9 cellular contexts compared by ENCODE assay signal in the genomic region with DNA sequence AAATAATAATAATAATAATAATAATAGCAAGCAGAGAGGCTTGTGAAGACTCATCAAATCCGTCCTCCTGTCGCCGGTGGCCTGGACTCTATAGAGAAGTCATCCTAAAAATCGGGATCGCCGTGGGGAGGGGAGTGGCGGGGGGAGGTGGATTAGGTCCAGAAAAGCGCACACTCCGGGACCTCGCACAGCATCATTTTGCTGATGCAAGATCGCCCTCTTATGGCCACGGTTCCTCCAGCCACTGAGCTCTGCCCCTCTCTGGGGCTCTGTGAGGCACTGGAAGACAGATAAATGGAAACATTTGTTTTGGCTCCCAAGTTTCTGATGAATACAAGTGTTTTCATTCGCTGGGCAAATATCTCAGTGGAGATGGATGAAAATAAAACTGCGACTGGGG.
DNase-seq lines count a peak whose midpoint lies in the region; ATAC-seq, FAIRE-seq and TF ChIP-seq lines count a peak whose summit lies in the region.
"Had no signal": no experiment of that assay in that cellular context is flagged by ENCODE, and none has a peak within 500 bp of the region (broad histone marks: within the 10 kb centered on the region; RNA-seq: fewer than 3 reads in every experiment).

No MANE protein-coding gene starts in this region.

- BruUV-seq in Caco-2 (replicated peaks; lab: Mats Ljungman, UMichigan): no TSS peak

- no peaks in the 10 kb centered on the region for H3K36me3 ChIP-seq in Caco-2 (ENCODE audit: control insufficient read depth, insufficient read depth, low read length)
- H3K36me3 ChIP-seq in HEK293 (ENCODE audit: control insufficient read depth in 2 of 2, insufficient read depth in 1 of 2, low read length in 2 of 2): no peaks in the 10 kb centered on the region
- H3K36me3 ChIP-seq in H1 (ENCODE audit: control insufficient read depth in 2 of 4, insufficient read depth in 4 of 4, low read length in 3 of 4): no peaks in the 10 kb centered on the region
- no peaks in the 10 kb centered on the region for H3K36me3 ChIP-seq in mucosa of descending colon (ENCODE audit: low read depth)
- H3K36me3 ChIP-seq in CD8-positive, alpha-beta memory T cell (ENCODE audit: insufficient read depth, low read length): no peaks in the 10 kb centered on the region

- H3K27ac ChIP-seq in HEK293 (ENCODE audit: extremely low read depth, low read depth, low read length) (no peak overlapping the region), H1 (ENCODE audit: low read depth, low read length) (no peak overlapping the region)
- no peak overlapping the region for H3K27ac ChIP-seq in CD8-positive, alpha-beta memory T cell (ENCODE audit: low read depth, low read length)
- H3K27ac ChIP-seq: SK-N-MC had no signal

- H3K4me1 Mint-ChIP-seq in Caco-2 (ENCODE audit: low read depth, unreplicated experiment): no peaks in the 10 kb centered on the region
- no peaks in the 10 kb centered on the region for H3K4me1 Mint-ChIP-seq in CD8-positive, alpha-beta memory T cell

- H2BK120ac ChIP-seq in H1 (replicated peaks; ENCODE audit: low read depth, low read length): no peak overlapping the region

- H3K27me3 ChIP-seq in Caco-2 (replicated peaks; ENCODE audit: control insufficient read depth, insufficient read depth, low read length): no peaks in the 10 kb centered on the region
- H3K27me3 ChIP-seq in H1 (replicated peaks in 1 of 4; ENCODE audit: control insufficient read depth in 3 of 4, extremely low read depth in 1 of 4, insufficient read depth in 3 of 4, low read length in 3 of 4): no peaks in the 10 kb centered on the region
- H3K27me3 ChIP-seq in CD8-positive, alpha-beta memory T cell (ENCODE audit: insufficient read depth, low read length, poor library complexity, severe bottlenecking): peaks cover 3% of the 10 kb centered on the region

- no peak overlapping the region for H2BK20ac ChIP-seq in H1 (ENCODE audit: low read length)

- H3K27me3 Mint-ChIP-seq in Caco-2 (ENCODE audit: insufficient read depth, unreplicated experiment): peaks cover 14% of the 10 kb centered on the region
- peaks cover 22 to 65% of the 10 kb centered on the region in 2 donors for H3K27me3 Mint-ChIP-seq in CD8-positive, alpha-beta memory T cell

- H3K4me3 Mint-ChIP-seq in Caco-2 (ENCODE audit: unreplicated experiment): no peak overlapping the region
- no peak overlapping the region for H3K4me3 Mint-ChIP-seq in CD8-positive, alpha-beta memory T cell

- H4K20me1 ChIP-seq in H1 (replicated peaks in 1 of 2; ENCODE audit: control insufficient read depth in 1 of 2, insufficient read depth in 2 of 2, low read length in 2 of 2): no peaks in the 10 kb centered on the region

- CTCF ChIA-PET in Caco-2 (lab: Charles Lee): interaction anchor here (1.0 kb wide), 1 partner anchor 319 kb away, joined by 6 read pairs; no protein-coding TSS in a partner anchor
- CTCF ChIA-PET in HEK293 (lab: Yijun Ruan, JAX): interaction anchor here (0.6 to 2.3 kb wide), 29 partner anchors 8 to 1057 kb away, joined by 3 to 13 read pairs (median 3); no protein-coding TSS in a partner anchor
- CTCF ChIA-PET in H1 (lab: Charles Lee; ENCODE audit: partially characterized antibody): interaction anchor here (0.5 to 3.2 kb wide), 45 partner anchors 9 to 780 kb away, joined by 3 to 19 read pairs (median 4); no protein-coding TSS in a partner anchor
- CTCF ChIA-PET in CD8-positive, alpha-beta memory T cell (lab: Charles Lee): no interaction called here

- H3K23me2 ChIP-seq in H1 (ENCODE audit: low read depth, low read length): no peaks in the 10 kb centered on the region

- no peak overlapping the region for H2AFZ ChIP-seq in H1 (ENCODE audit: low read length)

- TF ChIP-seq POLR2A in H1 (IDR thresholded peaks at IDR 0.05; ENCODE audit: control extremely low read depth in 1 of 2, low read depth in 2 of 2, low read length in 2 of 2): no peak

- DNase-seq in Caco-2: peak; percentile 32 to 46
- DNase-seq in RKO (ENCODE audit: low spot score): peak; percentile 41
- DNase-seq in H1 (ENCODE audit: low read depth in 1 of 2, low spot score in 2 of 2): peak; percentile 34 to 77
- peak in 2 of 3 donors; percentile 66 to 76 for DNase-seq in mucosa of descending colon
- DNase-seq in CD8-positive, alpha-beta memory T cell: no peak

- TF ChIP-seq EP300 in H1 (IDR thresholded peaks at IDR 0.05; ENCODE audit: borderline replicate concordance in 1 of 2, low read depth in 2 of 2, low read length in 2 of 2): no peak

- H3K14ac ChIP-seq in H1 (ENCODE audit: insufficient read length): no peak overlapping the region

- H2BK15ac ChIP-seq in H1 (ENCODE audit: low read length): no peak overlapping the region

- peak; percentile 73 for FAIRE-seq in H1 (lab: Jason Lieb, UNC)

- H3K4me1 ChIP-seq in Caco-2: no peaks in the 10 kb centered on the region
- no peaks in the 10 kb centered on the region for H3K4me1 ChIP-seq in HEK293 (ENCODE audit: control insufficient read depth, insufficient read depth, low read length)
- no peaks in the 10 kb centered on the region for H3K4me1 ChIP-seq in H1 (replicated peaks in 1 of 4; ENCODE audit: control insufficient read depth in 3 of 4, insufficient read depth in 4 of 4, low read length in 3 of 4)
- no peaks in the 10 kb centered on the region for H3K4me1 ChIP-seq in mucosa of descending colon (ENCODE audit: low read depth)
- H3K4me1 ChIP-seq in CD8-positive, alpha-beta memory T cell (ENCODE audit: insufficient read depth, low read length): no peaks in the 10 kb centered on the region

- H4K8ac ChIP-seq in H1 (ENCODE audit: extremely low read depth, insufficient read depth, low read length): no peak overlapping the region

- peak; percentile 88 for TF ChIP-seq RAD21 in H1 (IDR thresholded peaks at IDR 0.05 in 1 of 2, conservative IDR thresholded peaks at IDR 0.05 in 1 of 2; ENCODE audit: low read depth in 2 of 2, low read length in 2 of 2)

- TF ChIP-seq CTCF in Caco-2 (IDR thresholded peaks at IDR 0.05; ENCODE audit: insufficient read depth in 1 of 2, low read depth in 1 of 2, low read length in 1 of 2, severe bottlenecking in 1 of 2, unreplicated experiment in 1 of 2) (peak in 1 of 2 experiments; percentile 42), HEK293 (tag by site-specific recombination; IDR thresholded peaks at IDR 0.05) (peak; percentile 33; the same call in 1 of the 2 replicates), H1 (IDR thresholded peaks at IDR 0.05; ENCODE audit: control extremely low read depth in 1 of 3, insufficient read depth in 1 of 3, low read depth in 1 of 3, low read length in 3 of 3) (peak; percentile 79 to 85 (median 80)), mucosa of descending colon (IDR thresholded peaks at IDR 0.05) (peak; percentile 13)

- H3K56ac ChIP-seq in H1 (replicated peaks; ENCODE audit: insufficient read length, low read depth, low read length): no peak overlapping the region

- no peaks in the 10 kb centered on the region for H3K9me3 Mint-ChIP-seq in Caco-2 (ENCODE audit: unreplicated experiment)
- no peaks in the 10 kb centered on the region for H3K9me3 Mint-ChIP-seq in CD8-positive, alpha-beta memory T cell

- 15% methylated on average over 14 of the region's 14 CpGs; no CpG with 5 or more reads in 1 of the 2 experiments for WGBS in H1 (ENCODE audit: extremely low coverage in 1 of 2, insufficient coverage in 1 of 2, insufficient read length in 1 of 2, insufficient replicate concordance in 2 of 2, low coverage in 1 of 2, low lambda C conversion rate in 2 of 2, missing lambda C conversion rate in 1 of 2), 2 experiments

- no peaks in the 10 kb centered on the region for H3K79me1 ChIP-seq in H1 (ENCODE audit: low read depth, low read length)

- no peak overlapping the region for H2AK5ac ChIP-seq in H1 (ENCODE audit: low read depth, low read length)

- H3K9me3 ChIP-seq in Caco-2: no peaks in the 10 kb centered on the region
- H3K9me3 ChIP-seq in HEK293 (ENCODE audit: control insufficient read depth, insufficient read depth, low read depth, low read length): no peaks in the 10 kb centered on the region
- no peaks in the 10 kb centered on the region for H3K9me3 ChIP-seq in H1 (ENCODE audit: insufficient read depth in 2 of 2, low read depth in 1 of 2, low read length in 1 of 2)
- H3K9me3 ChIP-seq in mucosa of descending colon: no peaks in the 10 kb centered on the region
- H3K9me3 ChIP-seq in CD8-positive, alpha-beta memory T cell (ENCODE audit: low read length): no peaks in the 10 kb centered on the region

- no peak overlapping the region for H3K4ac ChIP-seq in H1 (replicated peaks; ENCODE audit: insufficient read length, low read depth, low read length)

- no peak overlapping the region for H3K27ac Mint-ChIP-seq in Caco-2 (ENCODE audit: unreplicated experiment)
- no peak overlapping the region for H3K27ac Mint-ChIP-seq in CD8-positive, alpha-beta memory T cell

- no peak overlapping the region for H3K23ac ChIP-seq in H1 (ENCODE audit: insufficient read length)

- ATAC-seq in mucosa of descending colon (peak; percentile 75), GM21576 (IDR thresholded peaks at IDR 0.05; ENCODE audit: unreplicated experiment) (no peak), HG02870 (IDR thresholded peaks at IDR 0.05; ENCODE audit: unreplicated experiment) (no peak)

- H2BK5ac ChIP-seq in H1 (ENCODE audit: low read depth, low read length): no peak overlapping the region

- H3K4me2 ChIP-seq in H1 (ENCODE audit: insufficient read depth in 1 of 2, low read depth in 2 of 2, low read length in 2 of 2): peak overlapping the region in 1 of 2 experiments; percentile 34; a peak in 1 of 4 replicates

- no peaks in the 10 kb centered on the region for H3K79me2 ChIP-seq in H1 (ENCODE audit: control insufficient read depth in 1 of 2, insufficient read depth in 2 of 2, low read length in 2 of 2)

- H3K36me3 Mint-ChIP-seq in Caco-2 (ENCODE audit: insufficient read depth, unreplicated experiment): no peaks in the 10 kb centered on the region
- no peaks in the 10 kb centered on the region for H3K36me3 Mint-ChIP-seq in CD8-positive, alpha-beta memory T cell

- POLR2A ChIA-PET in Caco-2 (lab: Charles Lee) (no interaction called here), HEK293 (lab: Yijun Ruan, JAX) (no interaction called here), H1 (lab: Charles Lee; ENCODE audit: partially characterized antibody) (no interaction called here)
- POLR2A ChIA-PET in CD8-positive, alpha-beta memory T cell (lab: Charles Lee): no interaction called here

- no peak overlapping the region for H4K91ac ChIP-seq in H1 (replicated peaks; ENCODE audit: insufficient read length, low read length)

- no peak overlapping the region for H3K9ac ChIP-seq in H1 (replicated peaks in 1 of 4; ENCODE audit: extremely low read depth in 1 of 4, low read depth in 3 of 4, low read length in 3 of 4)

- H3K4me3 ChIP-seq in Caco-2 (ENCODE audit: low read depth, low read length) (no peak overlapping the region), HEK293 (ENCODE audit: low read depth, low read length) (no peak overlapping the region), H1 (ENCODE audit: extremely low read depth in 1 of 4, insufficient read depth in 2 of 4, low read depth in 3 of 4, low read length in 4 of 4) (peak overlapping the region in 1 of 4 experiments; percentile 33; a peak in 1 of 8 replicates), mucosa of descending colon (no peak overlapping the region)
- no peak overlapping the region for H3K4me3 ChIP-seq in CD8-positive, alpha-beta memory T cell (ENCODE audit: low read length)
- H3K4me3 ChIP-seq: SK-N-MC had no signal

- no peak overlapping the region for H3K18ac ChIP-seq in H1 (ENCODE audit: extremely low read depth, low read length)

- H4K5ac ChIP-seq in H1 (ENCODE audit: insufficient read length, low read depth, low read length): no peak overlapping the region

- intact Hi-C loops in Caco-2 (cut with micrococcal nuclease; ENCODE audit: unreplicated experiment) (loop anchor here (5.0 kb wide), 1 partner anchor 874 kb away; the partner anchor contains the start of gene PTPRU), mucosa of descending colon (cut with DNase I, micrococcal nuclease) (no loop called here)

- no peak overlapping the region for H2BK12ac ChIP-seq in H1 (ENCODE audit: low read depth, low read length)

Comparison
In these comparisons a context has a peak if more than half of its experiments do, and no peak if none do; other contexts are left out.
1. DNase-seq: peak in Caco-2 (2 of 2), RKO (single experiment), H1 (2 of 2) and mucosa of descending colon (2 of 3); none in CD8-positive, alpha-beta memory T cell (0 of 5).